29 cellular contexts compared by ENCODE assay signal in genomic region chr21:44523567-44524181, GRCh38. TPM values are rescaled to one million over a fixed set of nuclear protein-coding genes. Genes with fewer than 3 reads are reported as not detected.
"Had no signal": no experiment of that assay in that cellular context is flagged by ENCODE, and none has a peak within 500 bp of the region (broad histone marks: within the 10 kb centered on the region; RNA-seq: fewer than 3 reads in every experiment).

No MANE protein-coding gene starts in this region.

- H3K27me3 ChIP-seq: testis, tibial nerve, upper lobe of right lung had no signal

- H3K9me3 ChIP-seq: esophagus muscularis mucosa, prostate gland, spleen, testis, tibial nerve, upper lobe of right lung had no signal

- H3K4me3 ChIP-seq: esophagus muscularis mucosa, prostate gland, spleen, testis, tibial nerve, upper lobe of right lung had no signal

- ATAC-seq: left lobe of liver; naive thymus-derived CD4-positive, alpha-beta T cell; sciatic nerve; stimulated activated naive B cell treated with anti-CD40 and anti-IgM and Interleukin-4, amounts not matched to agents 10 μg/mL and 1 μg/mL and 100 μg/mL, for 72 hours; upper lobe of right lung had no signal

- H3K27ac ChIP-seq: epithelial cell of prostate, esophagus muscularis mucosa, parathyroid adenoma, prostate gland, spleen, testis, tibial nerve, upper lobe of right lung had no signal

- H3K36me3 ChIP-seq: esophagus muscularis mucosa, prostate gland, spleen, tibial nerve, upper lobe of right lung had no signal

- H2AFZ ChIP-seq: parathyroid adenoma had no signal

- H3K79me2 ChIP-seq: parathyroid adenoma had no signal

- H3K4me1 ChIP-seq: esophagus muscularis mucosa, parathyroid adenoma, prostate gland, spleen, testis, tibial nerve, upper lobe of right lung had no signal

- DNase-seq: effector memory CD4-positive, alpha-beta T cell; foreskin fibroblast; hippocampal formation; kidney glomerular epithelial cell; mammary epithelial cell; naive thymus-derived CD4-positive, alpha-beta T cell; nephron progenitor cell; spleen; stimulated activated CD4-positive, alpha-beta T cell treated with anti-CD3 and anti-CD28 coated beads, Interleukin-15, amount 100 ng/mL, for 24 hours; stimulated activated CD4-positive, alpha-beta T cell treated with anti-CD3 and anti-CD28 coated beads, Interleukin-1b, Interleukin-23, amount 100 ng/mL, for 48 hours; stimulated activated CD4-positive, alpha-beta T cell treated with anti-CD3 and anti-CD28 coated beads, Interleukin-4, amount 100 ng/mL, for 24 hours; stimulated activated naive B cell treated with anti-CD40 and anti-IgM and Interleukin-4, amounts not matched to agents 10 μg/mL and 1 μg/mL and 100 μg/mL, for 72 hours; stimulated activated naive CD8-positive, alpha-beta T cell treated with anti-CD3 and anti-CD28 coated beads, Interleukin-15, amount 100 ng/mL, for 72 hours; testis; upper lobe of right lung had no signal

- FAIRE-seq: endometrium had no signal

- H3K9ac ChIP-seq: parathyroid adenoma had no signal

RNA-seq across cellular contexts. Expression of gene KRTAP10-1, which starts 16.3 kb away (rescaled TPM):
- total RNA-seq: esophagus muscularis mucosa; left lobe of liver; mammary epithelial cell; mesenteric fat pad; mononuclear cell; naive thymus-derived CD4-positive, alpha-beta T cell; omental fat pad; prostate gland; renal cortical epithelial cell; sciatic nerve; skeletal muscle tissue; spleen; subcutaneous adipose tissue; testis; tibial nerve; upper lobe of right lung had no signal

RNA-seq across cellular contexts. Expression of gene KRTAP10-2, which starts 27.6 kb away (rescaled TPM):
- total RNA-seq: esophagus muscularis mucosa; left lobe of liver; mammary epithelial cell; mesenteric fat pad; mononuclear cell; naive thymus-derived CD4-positive, alpha-beta T cell; omental fat pad; prostate gland; renal cortical epithelial cell; sciatic nerve; skeletal muscle tissue; spleen; subcutaneous adipose tissue; testis; tibial nerve; upper lobe of right lung had no signal

RNA-seq across cellular contexts. Expression of gene KRTAP10-3, which starts 34.9 kb away (rescaled TPM):
- total RNA-seq: esophagus muscularis mucosa; left lobe of liver; mammary epithelial cell; mesenteric fat pad; mononuclear cell; naive thymus-derived CD4-positive, alpha-beta T cell; omental fat pad; prostate gland; renal cortical epithelial cell; sciatic nerve; skeletal muscle tissue; spleen; subcutaneous adipose tissue; testis; tibial nerve; upper lobe of right lung had no signal

RNA-seq across cellular contexts. Expression of gene KRTAP10-4, which starts 49.9 kb away (rescaled TPM):
- total RNA-seq: esophagus muscularis mucosa; left lobe of liver; mammary epithelial cell; mesenteric fat pad; mononuclear cell; naive thymus-derived CD4-positive, alpha-beta T cell; omental fat pad; prostate gland; renal cortical epithelial cell; sciatic nerve; skeletal muscle tissue; spleen; subcutaneous adipose tissue; tibial nerve; upper lobe of right lung had no signal

RNA-seq across cellular contexts. Expression of gene KRTAP10-5, which starts 56.7 kb away (rescaled TPM):
- total RNA-seq: esophagus muscularis mucosa; left lobe of liver; mammary epithelial cell; mesenteric fat pad; mononuclear cell; naive thymus-derived CD4-positive, alpha-beta T cell; omental fat pad; prostate gland; renal cortical epithelial cell; sciatic nerve; skeletal muscle tissue; spleen; subcutaneous adipose tissue; testis; tibial nerve; upper lobe of right lung had no signal
